ENCODE assay signal across 12 cellular contexts in genomic region chr2:218858671-218859555, GRCh38. TPM values are rescaled to one million over a fixed set of nuclear protein-coding genes. Genes with fewer than 3 reads are reported as not detected.
DNase-seq lines count a peak whose midpoint lies in the region; ATAC-seq and TF ChIP-seq lines count a peak whose summit lies in the region.
"Had no signal": no experiment of that assay in that cellular context is flagged by ENCODE, and none has a peak within 500 bp of the region (broad histone marks: within the 10 kb centered on the region; RNA-seq: fewer than 3 reads in every experiment).

No MANE protein-coding gene starts in this region.

- peaks cover 91% of the 10 kb centered on the region for H3K27me3 Mint-ChIP-seq in activated T-cell treated with anti-CD3 and anti-CD28 coated beads, Interleukin-2, amount 50 U/mL, for 72 hours (ENCODE audit: low read depth)
- peaks cover 89% of the 10 kb centered on the region for H3K27me3 Mint-ChIP-seq in activated naive CD8-positive, alpha-beta T cell treated with anti-CD3 and anti-CD28 coated beads, Interleukin-2, amount 50 U/mL, for 24 hours

- H3K36me3 ChIP-seq in mesendoderm (ENCODE audit: control insufficient read depth, insufficient read depth, low read length) = no peaks in the 10 kb centered on the region
- no peaks in the 10 kb centered on the region for H3K36me3 ChIP-seq in tibial artery

- no peak overlapping the region for H3K18ac ChIP-seq in mesendoderm (ENCODE audit: low read length)

- no peak for DNase-seq in activated T-cell treated with anti-CD3 and anti-CD28 coated beads, Interleukin-2, amount 50 U/mL, for 72 hours
- DNase-seq in activated T-cell treated with anti-CD3 and anti-CD28 coated beads, Interleukin-2, amount 50 U/mL, for 1 hour = no peak
- DNase-seq in activated naive CD8-positive, alpha-beta T cell treated with anti-CD3 and anti-CD28 coated beads, Interleukin-2, amount 50 U/mL, for 24 hours = no peak
- DNase-seq in mesendoderm = no peak
- DNase-seq in tibial artery = peak in 1 of 2 donors; percentile 55
- no peak for DNase-seq in A172 (ENCODE audit: low spot score)
- DNase-seq: occipital lobe, T-helper 1 cell had no signal

- no peak overlapping the region for H2BK5ac ChIP-seq in mesendoderm (ENCODE audit: low read length)

- no peak overlapping the region for H4K5ac ChIP-seq in mesendoderm (ENCODE audit: low read length)

- H3K4ac ChIP-seq in mesendoderm (ENCODE audit: low read depth, low read length) = no peak overlapping the region

- H3K27ac Mint-ChIP-seq in activated T-cell treated with anti-CD3 and anti-CD28 coated beads, Interleukin-2, amount 50 U/mL, for 72 hours = no peak overlapping the region
- no peak overlapping the region for H3K27ac Mint-ChIP-seq in activated naive CD8-positive, alpha-beta T cell treated with anti-CD3 and anti-CD28 coated beads, Interleukin-2, amount 50 U/mL, for 24 hours
- H3K27ac Mint-ChIP-seq: activated naive CD4-positive, alpha-beta T cell treated with anti-CD3 and anti-CD28 coated beads, Interleukin-2, amount 50 U/mL, for 72 hours had no signal

- intact Hi-C loops in tibial artery (cut with DNase I; ENCODE audit: low total_unique reads) = no loop called here

- no peaks in the 10 kb centered on the region for H3K9me3 Mint-ChIP-seq in activated T-cell treated with anti-CD3 and anti-CD28 coated beads, Interleukin-2, amount 50 U/mL, for 72 hours
- no peaks in the 10 kb centered on the region for H3K9me3 Mint-ChIP-seq in activated naive CD8-positive, alpha-beta T cell treated with anti-CD3 and anti-CD28 coated beads, Interleukin-2, amount 50 U/mL, for 24 hours
- H3K9me3 Mint-ChIP-seq: activated naive CD4-positive, alpha-beta T cell treated with anti-CD3 and anti-CD28 coated beads, Interleukin-2, amount 50 U/mL, for 72 hours had no signal

- H4K8ac ChIP-seq in mesendoderm (ENCODE audit: low read depth, low read length) = no peak overlapping the region

- no peak for TF ChIP-seq CTCF in tibial artery (IDR thresholded peaks at IDR 0.05)

- H3K4me3 ChIP-seq in mesendoderm (ENCODE audit: low read length) (no peak overlapping the region), tibial artery (peak overlapping the region; percentile 34 to 47)

- no peak overlapping the region for H2BK15ac ChIP-seq in mesendoderm (replicated peaks; ENCODE audit: low read depth)

- H3K36me3 Mint-ChIP-seq in activated T-cell treated with anti-CD3 and anti-CD28 coated beads, Interleukin-2, amount 50 U/mL, for 72 hours (ENCODE audit: insufficient read depth in 2 of 2) = no peaks in the 10 kb centered on the region
- H3K36me3 Mint-ChIP-seq in activated naive CD8-positive, alpha-beta T cell treated with anti-CD3 and anti-CD28 coated beads, Interleukin-2, amount 50 U/mL, for 24 hours (ENCODE audit: low read depth) = no peaks in the 10 kb centered on the region
- H3K36me3 Mint-ChIP-seq: activated naive CD4-positive, alpha-beta T cell treated with anti-CD3 and anti-CD28 coated beads, Interleukin-2, amount 50 U/mL, for 72 hours had no signal

- no peaks in the 10 kb centered on the region for H3K79me2 ChIP-seq in mesendoderm (ENCODE audit: control insufficient read depth, insufficient read depth, low read length)

- H3K56ac ChIP-seq in mesendoderm (ENCODE audit: low read length) = peak overlapping the region; percentile 10

- WGBS in mesendoderm (ENCODE audit: extremely low coverage, insufficient coverage, low lambda C conversion rate) = no CpG with 5 or more reads among the region's 51 CpGs

- H3K27me3 ChIP-seq in mesendoderm (ENCODE audit: insufficient read depth, low read length, poor library complexity) (peaks cover 41% of the 10 kb centered on the region), tibial artery (peaks cover 0 to 94% of the 10 kb centered on the region in 2 donors)

- no peaks in the 10 kb centered on the region for H3K79me1 ChIP-seq in mesendoderm (ENCODE audit: low read length)

- H3K23ac ChIP-seq in mesendoderm (ENCODE audit: low read length) = no peak overlapping the region

- H2BK120ac ChIP-seq in mesendoderm (ENCODE audit: low read depth, low read length) = no peak overlapping the region

- no peak overlapping the region for H2AK5ac ChIP-seq in mesendoderm (ENCODE audit: low read length)

- H3K4me3 Mint-ChIP-seq in activated T-cell treated with anti-CD3 and anti-CD28 coated beads, Interleukin-2, amount 50 U/mL, for 72 hours = peak overlapping the region; percentile 72 to 78
- peak overlapping the region; percentile 29 for H3K4me3 Mint-ChIP-seq in activated naive CD8-positive, alpha-beta T cell treated with anti-CD3 and anti-CD28 coated beads, Interleukin-2, amount 50 U/mL, for 24 hours

- H3K4me1 Mint-ChIP-seq in activated T-cell treated with anti-CD3 and anti-CD28 coated beads, Interleukin-2, amount 50 U/mL, for 72 hours (ENCODE audit: low read depth) = peaks cover 14% of the 10 kb centered on the region
- H3K4me1 Mint-ChIP-seq in activated naive CD8-positive, alpha-beta T cell treated with anti-CD3 and anti-CD28 coated beads, Interleukin-2, amount 50 U/mL, for 24 hours = peaks cover 15% of the 10 kb centered on the region

- H3K9ac ChIP-seq in mesendoderm (ENCODE audit: low read length) = no peak overlapping the region

- peak overlapping the region; percentile 26 for H3K4me2 ChIP-seq in mesendoderm (ENCODE audit: low read length)

- no peak overlapping the region for H3K27ac ChIP-seq in mesendoderm (ENCODE audit: low read depth, low read length)
- H3K27ac ChIP-seq in tibial artery = no peak overlapping the region

- H3K9me3 ChIP-seq in tibial artery = no peaks in the 10 kb centered on the region

- no peak for ATAC-seq in activated T-cell treated with anti-CD3 and anti-CD28 coated beads, Interleukin-2, amount 50 U/mL, for 72 hours (replicated peaks in 1 of 2)
- no peak for ATAC-seq in activated naive CD8-positive, alpha-beta T cell treated with anti-CD3 and anti-CD28 coated beads, Interleukin-2, amount 50 U/mL, for 24 hours
- no peak for ATAC-seq in HG03196 (IDR thresholded peaks at IDR 0.05; ENCODE audit: unreplicated experiment)
- ATAC-seq in HG03457 (IDR thresholded peaks at IDR 0.05; ENCODE audit: unreplicated experiment) = no peak

- peaks cover 14% of the 10 kb centered on the region for H3K4me1 ChIP-seq in mesendoderm (ENCODE audit: control insufficient read depth, low read depth, low read length)
- peaks cover 0 to 25% (median 23%) of the 10 kb centered on the region in 4 donors for H3K4me1 ChIP-seq in tibial artery

RNA-seq across cellular contexts. Expression of gene WNT6, which starts 0.7 kb away (rescaled TPM):
- under 1 TPM; 0.19 TPM for total RNA-seq in activated T-cell treated with anti-CD3 and anti-CD28 coated beads, Interleukin-2, amount 50 U/mL, for 72 hours
- 0.03 TPM for polyA plus RNA-seq in mesendoderm (2013, experiment 1 of 2)
- polyA plus RNA-seq in mesendoderm (2013, experiment 2 of 2) = 0.03 TPM
- 0.24 TPM in 1 of 2 replicates, not detected in the other for total RNA-seq in A172 (2014; rRNA removed; shearing (Covaris generic))
- total RNA-seq: activated naive CD4-positive, alpha-beta T cell treated with anti-CD3 and anti-CD28 coated beads, Interleukin-2, amount 50 U/mL, for 72 hours; fibroblast of villous mesenchyme; occipital lobe had no signal

RNA-seq across cellular contexts. Expression of gene WNT10A, which starts 21.7 kb away (rescaled TPM):
- total RNA-seq in activated T-cell treated with anti-CD3 and anti-CD28 coated beads, Interleukin-2, amount 50 U/mL, for 72 hours = 1 to 10 TPM; 3.4 to 8.6 TPM
- polyA plus RNA-seq in mesendoderm (2013, experiment 1 of 2) = not detected
- polyA plus RNA-seq in mesendoderm (2013, experiment 2 of 2) = not detected
- total RNA-seq in A172 (2014; rRNA removed; shearing (Covaris generic)) = 0.36 and 1.5 TPM in 2 replicates
- total RNA-seq: fibroblast of villous mesenchyme, occipital lobe had no signal

RNA-seq across cellular contexts. Expression of gene PRKAG3, which starts 27.3 kb away (rescaled TPM):
- not detected for total RNA-seq in activated T-cell treated with anti-CD3 and anti-CD28 coated beads, Interleukin-2, amount 50 U/mL, for 72 hours
- polyA plus RNA-seq in mesendoderm (2013, experiment 1 of 2) = not detected
- not detected for polyA plus RNA-seq in mesendoderm (2013, experiment 2 of 2)
- total RNA-seq in A172 (2014; rRNA removed; shearing (Covaris generic)) = not detected in 2 replicates
- total RNA-seq: activated naive CD4-positive, alpha-beta T cell treated with anti-CD3 and anti-CD28 coated beads, Interleukin-2, amount 50 U/mL, for 72 hours; fibroblast of villous mesenchyme; occipital lobe had no signal
